ENCODE assay signal across 18 cellular contexts in the genomic region with DNA sequence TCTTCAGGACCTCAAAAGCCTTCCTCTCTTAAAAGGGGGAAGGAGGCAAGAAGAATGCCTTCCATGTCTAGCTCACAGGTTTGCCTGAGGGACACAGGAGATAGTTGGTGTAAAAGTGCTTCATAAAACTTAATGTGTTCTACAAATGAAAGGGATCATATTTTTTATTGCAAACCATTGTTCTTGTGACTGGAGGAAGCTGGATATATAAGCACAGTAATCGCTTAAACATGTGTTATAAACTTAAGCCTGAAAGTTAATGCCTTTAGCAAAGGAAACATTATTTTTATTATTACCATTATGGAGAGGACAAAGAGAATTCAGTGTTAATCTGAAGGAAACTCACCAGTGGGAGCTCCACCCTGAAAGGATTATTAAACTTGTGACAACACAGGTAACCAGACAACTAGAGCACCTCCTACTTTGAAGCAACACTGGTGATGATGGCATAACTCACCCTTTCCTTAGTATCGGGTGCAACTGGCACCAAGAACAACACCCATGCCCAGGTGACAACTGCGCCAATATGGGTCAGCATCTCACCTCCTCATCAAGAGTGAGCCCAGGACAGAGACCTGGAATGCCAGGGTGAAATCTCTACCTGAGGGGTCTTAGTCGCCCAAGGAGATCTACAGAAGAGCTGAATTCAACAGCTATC.
DNase-seq lines count a peak whose midpoint lies in the region; ATAC-seq and TF ChIP-seq lines count a peak whose summit lies in the region.
"Had no signal": no experiment of that assay in that cellular context is flagged by ENCODE, and none has a peak within 500 bp of the region (broad histone marks: within the 10 kb centered on the region; RNA-seq: fewer than 3 reads in every experiment).

No MANE protein-coding gene starts in this region.

- peaks cover 23% of the 10 kb centered on the region for H3F3A ChIP-seq in GM23248 (ENCODE audit: insufficient read depth)

- H3K4me1 ChIP-seq in GM23248 (ENCODE audit: insufficient read depth), result peaks cover 30% of the 10 kb centered on the region
- peaks cover 0 to 15% (median 0%) of the 10 kb centered on the region in 4 donors for H3K4me1 ChIP-seq in Peyer's patch

- H4K20me1 ChIP-seq in GM23248 (ENCODE audit: insufficient read depth), result no peaks in the 10 kb centered on the region

- H3K9me3 ChIP-seq in GM23248 (ENCODE audit: low read depth) (no peaks in the 10 kb centered on the region), Peyer's patch (no peaks in the 10 kb centered on the region)

- peak overlapping the region; percentile 17 for H2AFZ ChIP-seq in GM23248

- DNase-seq in GM23248 (no peak), Peyer's patch (no peak), fibroblast of the aortic adventitia (ENCODE audit: low read depth) (no peak), NCI-H1092 (lab: John Stamatoyannopoulos, UW) (no peak), coronary artery (ENCODE audit: low spot score) (no peak)
- DNase-seq: activated CD4-positive, alpha-beta T cell treated with anti-CD3 and anti-CD28 coated beads, Interleukin-2, amount 10 ng/mL, durations not matched to agents 24 days and 14 days; activated CD8-positive, alpha-beta memory T cell treated with anti-CD3 and anti-CD28 coated beads, Interleukin-2, amount 50 U/mL, for 4 hours; activated gamma-delta T cell; amygdala; effector CD8-positive, alpha-beta T cell; GDM1; NCI-H1417; NCI-H2171 treated with DMSO at 0.1 percent for 48 hours; stimulated activated CD4-positive, alpha-beta T cell treated with anti-CD3 and anti-CD28 coated beads, Interleukin-4, amount 100 ng/mL, for 1 hour had no signal

- peak overlapping the region; percentile 39 for H3K9ac ChIP-seq in GM23248

- TF ChIP-seq CTCF in Peyer's patch (IDR thresholded peaks at IDR 0.05) (no peak), fibroblast of the aortic adventitia (IDR thresholded peaks at IDR 0.05; ENCODE audit: insufficient read depth, low read length) (no peak), coronary artery (IDR thresholded peaks at IDR 0.05) (no peak)

- no peaks in the 10 kb centered on the region for H3K79me2 ChIP-seq in GM23248 (ENCODE audit: insufficient read depth)

- H3K36me3 ChIP-seq in GM23248 (ENCODE audit: low read depth) (no peaks in the 10 kb centered on the region), Peyer's patch (no peaks in the 10 kb centered on the region)

- 49 to 57% methylated on average over 4 of the region's 4 CpGs for WGBS in GM23248 (ENCODE audit: low coverage in 1 of 2, low lambda C conversion rate in 2 of 2, missing lambda C conversion rate in 2 of 2), 2 experiments

- TF ChIP-seq POLR2A in Peyer's patch (IDR thresholded peaks at IDR 0.05), result no peak

- peak overlapping the region; percentile 56 for H3K4me3 ChIP-seq in GM23248
- H3K4me3 ChIP-seq in Peyer's patch, result no peak overlapping the region
- H3K4me3 ChIP-seq in fibroblast of the aortic adventitia (ENCODE audit: low read depth, low read length), result peak overlapping the region; percentile 4
- no peak overlapping the region for H3K4me3 ChIP-seq in skin epidermis
- no peak overlapping the region for H3K4me3 ChIP-seq in coronary artery

- ATAC-seq in HG03432 (IDR thresholded peaks at IDR 0.05; ENCODE audit: unreplicated experiment) (no peak), GM19023 (IDR thresholded peaks at IDR 0.05; ENCODE audit: unreplicated experiment) (no peak)
- ATAC-seq: Panc1 had no signal

- H3K9me2 ChIP-seq in GM23248 (ENCODE audit: insufficient read depth), result no peaks in the 10 kb centered on the region

- peak overlapping the region; percentile 71 for H3K4me2 ChIP-seq in GM23248 (ENCODE audit: unreplicated experiment)

- peak overlapping the region; percentile 69 for H3K27ac ChIP-seq in GM23248
- peak overlapping the region in 3 of 4 donors; percentile 20 to 48 (median 20) for H3K27ac ChIP-seq in Peyer's patch
- H3K27ac ChIP-seq in skin epidermis, result peak overlapping the region in 19 of 21 experiments; percentile 14 to 81 (median 59)
- no peak overlapping the region for H3K27ac ChIP-seq in coronary artery

- H3K27me3 ChIP-seq in GM23248 (replicated peaks; ENCODE audit: insufficient read depth) (no peaks in the 10 kb centered on the region), Peyer's patch (no peaks in the 10 kb centered on the region)

- in situ Hi-C loops in GM23248 (cut with MboI), result no loop called here

Comparison
In these comparisons a context has a peak if more than half of its experiments do, and no peak if none do; other contexts are left out.
1. H3K27ac ChIP-seq: peak in GM23248 (single experiment), Peyer's patch (3 of 4) and skin epidermis (19 of 21); none in coronary artery (0 of 2).
2. H3K4me3 ChIP-seq: peak in GM23248 (single experiment) and fibroblast of the aortic adventitia (single experiment); none in Peyer's patch (0 of 4), skin epidermis (0 of 7) and coronary artery (single experiment).